ENCODE assay signal across 9 cellular contexts in genomic region chr19:38488096-38488495, GRCh38. TPM values are rescaled to one million over a fixed set of nuclear protein-coding genes. Genes with fewer than 3 reads are reported as not detected.
"Had no signal": no experiment of that assay in that cellular context is flagged by ENCODE, and none has a peak within 500 bp of the region (broad histone marks: within the 10 kb centered on the region; RNA-seq: fewer than 3 reads in every experiment).

No MANE protein-coding gene starts in this region.

- FAIRE-seq: HTR-8/SVneo, K562 had no signal

- DNase-seq: GM23248, H7, IMR-90 had no signal

- H3K4me1 ChIP-seq: HAP-1 had no signal

- H3K27ac ChIP-seq: GM23248 had no signal

- H3K4me3 ChIP-seq: GM23248, HAP-1, K562 had no signal

- H2AFZ ChIP-seq: GM23248 had no signal

- ATAC-seq: HCT116, K562 had no signal

- H3K9ac ChIP-seq: GM23248 had no signal

- H3K36me3 ChIP-seq: HAP-1 had no signal

RNA-seq across cellular contexts. Expression of gene RYR1, which starts 54.6 kb away (rescaled TPM):
- total RNA-seq: H4, HT-29, IMR-90 had no signal
- polyA plus RNA-seq: GM23248, IMR-90 had no signal
